In the genomic region with DNA sequence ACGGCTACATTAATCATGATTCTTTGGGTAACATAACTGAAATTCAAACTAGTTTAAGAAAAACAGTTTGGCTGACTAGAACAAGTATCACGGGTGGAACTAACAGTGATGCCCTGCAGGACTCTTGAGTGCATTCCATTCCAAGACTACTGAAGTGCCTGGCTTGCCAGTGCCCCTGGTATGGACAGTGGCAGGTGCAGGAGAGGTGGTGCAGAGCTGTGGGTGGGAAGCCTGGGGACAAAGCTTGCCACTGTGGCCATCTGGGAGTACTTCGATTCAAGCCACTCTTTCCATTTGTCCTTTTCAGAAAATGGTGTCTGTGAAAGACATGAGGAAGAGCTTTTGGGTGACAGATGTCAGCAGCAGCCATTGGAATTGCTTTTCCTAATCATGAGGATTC, we compare ENCODE assay signal across 22 cellular contexts.
"Had no signal": no experiment of that assay in that cellular context is flagged by ENCODE, and none has a peak within 500 bp of the region (broad histone marks: within the 10 kb centered on the region; RNA-seq: fewer than 3 reads in every experiment).

No MANE protein-coding gene starts in this region.

- H3K9me3 ChIP-seq: esophagus squamous epithelium, gastrocnemius medialis, left lung, lower lobe of right lung had no signal

- H2AFZ ChIP-seq: hepatocyte had no signal

- H3K4me3 Mint-ChIP-seq: immature natural killer cell, memory B cell, naive B cell had no signal

- H3K36me3 Mint-ChIP-seq: immature natural killer cell, memory B cell, naive B cell had no signal

- H3K27ac ChIP-seq: coronary artery, dorsolateral prefrontal cortex, esophagus squamous epithelium, gastrocnemius medialis, heart left ventricle, hepatocyte, left lung, lower lobe of right lung had no signal

- H3K4me3 ChIP-seq: coronary artery, dorsolateral prefrontal cortex, esophagus squamous epithelium, gastrocnemius medialis, heart left ventricle, hepatocyte, left lung, lower lobe of right lung had no signal

- H3K4me1 Mint-ChIP-seq: immature natural killer cell, memory B cell, naive B cell had no signal

- H3K9me3 Mint-ChIP-seq: immature natural killer cell had no signal

- H3K79me2 ChIP-seq: hepatocyte had no signal

- H3K4me2 ChIP-seq: hepatocyte had no signal

- H3K4me1 ChIP-seq: esophagus squamous epithelium, gastrocnemius medialis, heart left ventricle, left lung, lower lobe of right lung had no signal

- ATAC-seq: gastrocnemius medialis, heart left ventricle, left cardiac atrium, left lung, left ventricle myocardium superior, lower lobe of right lung had no signal

- DNase-seq: dermis blood vessel endothelial cell; dorsolateral prefrontal cortex; effector CD4-positive, alpha-beta T cell; effector memory CD4-positive, alpha-beta T cell; esophagus squamous epithelium; foreskin fibroblast; foreskin melanocyte; gastrocnemius medialis; heart left ventricle; hypothalamus; immature natural killer cell; left cardiac atrium; left lung; left ventricle myocardium superior; lower lobe of right lung; mammary epithelial cell; mesendoderm; midbrain; naive B cell had no signal

- H3K36me3 ChIP-seq: esophagus squamous epithelium, gastrocnemius medialis, heart left ventricle, left lung, lower lobe of right lung had no signal

- H3K27ac Mint-ChIP-seq: immature natural killer cell, memory B cell, naive B cell had no signal
